ENCODE assay signal across 9 cellular contexts in the genomic region with DNA sequence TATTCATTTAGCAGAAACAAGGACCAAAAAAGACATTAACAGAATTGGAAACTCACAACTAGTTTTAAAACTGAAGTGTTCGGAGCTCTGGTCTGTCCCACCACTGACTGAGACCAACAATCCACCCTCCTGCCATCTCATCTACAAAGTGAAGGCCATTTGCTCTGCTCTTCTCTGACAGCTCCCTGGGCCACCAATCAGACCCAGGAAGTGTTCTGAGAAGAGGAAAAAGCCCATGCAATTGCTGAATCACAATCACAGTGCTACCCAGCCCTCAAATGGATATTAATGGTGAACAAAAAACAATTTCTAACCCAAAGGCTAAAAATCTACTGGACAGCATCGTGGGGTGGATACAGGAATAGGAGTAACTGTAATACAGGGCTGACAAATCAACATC. TPM values are rescaled to one million over a fixed set of nuclear protein-coding genes. Genes with fewer than 3 reads are reported as not detected.
DNase-seq lines count a peak whose midpoint lies in the region; ATAC-seq and TF ChIP-seq lines count a peak whose summit lies in the region.
"Had no signal": no experiment of that assay in that cellular context is flagged by ENCODE, and none has a peak within 500 bp of the region (broad histone marks: within the 10 kb centered on the region; RNA-seq: fewer than 3 reads in every experiment).

No MANE protein-coding gene starts in this region.

- H3K9me3 Mint-ChIP-seq in natural killer cell treated with Interleukin-12 subunit alpha and Interleukin-12 subunit beta and Interleukin-15 and Interleukin-18, amount 100 ng/mL, for 72 hours, result no peaks in the 10 kb centered on the region

- ATAC-seq in natural killer cell treated with Interleukin-12 subunit alpha and Interleukin-12 subunit beta and Interleukin-15 and Interleukin-18, amount 100 ng/mL, for 72 hours, result no peak
- ATAC-seq in GM18858 (IDR thresholded peaks at IDR 0.05; ENCODE audit: unreplicated experiment), result no peak
- no peak for ATAC-seq in HG02970 (IDR thresholded peaks at IDR 0.05; ENCODE audit: low FRiP score, unreplicated experiment)

- DNase-seq in LHCN-M2 (ENCODE audit: low read depth) (peak; percentile 20), coronary artery (ENCODE audit: low spot score) (no peak), ecto neural progenitor cell (ENCODE audit: low spot score) (no peak)
- no peak for DNase-seq in natural killer cell treated with Interleukin-12 subunit alpha and Interleukin-12 subunit beta and Interleukin-15 and Interleukin-18, amount 100 ng/mL, for 72 hours (ENCODE audit: low spot score)
- DNase-seq in stimulated activated naive CD4-positive, alpha-beta T cell (lab: John Stamatoyannopoulos, UW), result no peak
- DNase-seq: NCI-H2171 had no signal

- peak overlapping the region; percentile 87 to 99 (median 94) for H3K9ac ChIP-seq in BLaER1 treated with 17β-estradiol and CSF1 and Interleukin-3, amounts not matched to agents 10 nM and 100 nM

- TF ChIP-seq CTCF in coronary artery (IDR thresholded peaks at IDR 0.05), result no peak

- H4K20me1 ChIP-seq in BLaER1 treated with 17β-estradiol and CSF1 and Interleukin-3, amounts not matched to agents 10 nM and 100 nM, result peaks cover 61 to 69% (median 66%) of the 10 kb centered on the region in 11 experiments

- H3K27me3 Mint-ChIP-seq in natural killer cell treated with Interleukin-12 subunit alpha and Interleukin-12 subunit beta and Interleukin-15 and Interleukin-18, amount 100 ng/mL, for 72 hours, result no peaks in the 10 kb centered on the region

- H3K27ac Mint-ChIP-seq in natural killer cell treated with Interleukin-12 subunit alpha and Interleukin-12 subunit beta and Interleukin-15 and Interleukin-18, amount 100 ng/mL, for 72 hours, result peak overlapping the region; percentile 96 to 100

- H3K9me3 ChIP-seq in BLaER1 treated with 17β-estradiol and CSF1 and Interleukin-3, amounts not matched to agents 10 nM and 100 nM (replicated peaks in 1 of 11), result no peaks in the 10 kb centered on the region; a peak in 2 of 22 replicates

- H3K4me3 Mint-ChIP-seq in natural killer cell treated with Interleukin-12 subunit alpha and Interleukin-12 subunit beta and Interleukin-15 and Interleukin-18, amount 100 ng/mL, for 72 hours, result peak overlapping the region; percentile 94

- H3K36me3 Mint-ChIP-seq in natural killer cell treated with Interleukin-12 subunit alpha and Interleukin-12 subunit beta and Interleukin-15 and Interleukin-18, amount 100 ng/mL, for 72 hours, result peaks cover 44% of the 10 kb centered on the region

- peaks cover 63 to 67% (median 66%) of the 10 kb centered on the region in 11 experiments for H3K36me3 ChIP-seq in BLaER1 treated with 17β-estradiol and CSF1 and Interleukin-3, amounts not matched to agents 10 nM and 100 nM

- peak overlapping the region in 10 of 11 experiments; percentile 16 to 98 (median 92); a peak in 19 of 22 replicates for H3K27ac ChIP-seq in BLaER1 treated with 17β-estradiol and CSF1 and Interleukin-3, amounts not matched to agents 10 nM and 100 nM
- peak overlapping the region in 1 of 2 donors; percentile 20 for H3K27ac ChIP-seq in coronary artery

- H3K4me2 ChIP-seq in BLaER1 treated with 17β-estradiol and CSF1 and Interleukin-3, amounts not matched to agents 10 nM and 100 nM, result peak overlapping the region; percentile 92 to 99 (median 96)

- no peaks in the 10 kb centered on the region for H3K27me3 ChIP-seq in BLaER1 treated with 17β-estradiol and CSF1 and Interleukin-3, amounts not matched to agents 10 nM and 100 nM

- H3K4me1 Mint-ChIP-seq in natural killer cell treated with Interleukin-12 subunit alpha and Interleukin-12 subunit beta and Interleukin-15 and Interleukin-18, amount 100 ng/mL, for 72 hours (ENCODE audit: low read depth in 2 of 2), result peaks cover 51% of the 10 kb centered on the region in 2 donors

- peak overlapping the region; percentile 71 to 95 (median 91) for H3K4me3 ChIP-seq in BLaER1 treated with 17β-estradiol and CSF1 and Interleukin-3, amounts not matched to agents 10 nM and 100 nM
- peak overlapping the region; percentile 83 for H3K4me3 ChIP-seq in coronary artery

- H3K4me1 ChIP-seq in BLaER1 treated with 17β-estradiol and CSF1 and Interleukin-3, amounts not matched to agents 10 nM and 100 nM, result peaks cover 31 to 43% (median 36%) of the 10 kb centered on the region in 10 experiments

RNA-seq across cellular contexts. Expression of a gene that starts 2.1 kb away (rescaled TPM):
- total RNA-seq in LHCN-M2 (2014; rRNA removed), result 945 and 978 TPM in 2 replicates
- polyA plus RNA-seq in LHCN-M2 (2012), result 2,218 TPM
- 1,000 to 10,000 TPM; 1,120 to 1,259 TPM for total RNA-seq in natural killer cell treated with Interleukin-12 subunit alpha and Interleukin-12 subunit beta and Interleukin-15 and Interleukin-18, amount 100 ng/mL, for 72 hours

RNA-seq across cellular contexts. Expression of a gene that starts 18.4 kb away (rescaled TPM):
- 299 and 362 TPM in 2 replicates for total RNA-seq in LHCN-M2 (2014; rRNA removed)
- polyA plus RNA-seq in LHCN-M2 (2012), result 456 TPM
- total RNA-seq in natural killer cell treated with Interleukin-12 subunit alpha and Interleukin-12 subunit beta and Interleukin-15 and Interleukin-18, amount 100 ng/mL, for 72 hours, result 100 to 1,000 TPM; 214 to 390 TPM

RNA-seq across cellular contexts. Expression of a gene that starts 26.3 kb away (rescaled TPM):
- total RNA-seq in LHCN-M2 (2014; rRNA removed), result 9.5 and 10.1 TPM in 2 replicates
- polyA plus RNA-seq in LHCN-M2 (2012), result 9.3 TPM
- 10 to 100 TPM; 36.8 to 39.3 TPM for total RNA-seq in natural killer cell treated with Interleukin-12 subunit alpha and Interleukin-12 subunit beta and Interleukin-15 and Interleukin-18, amount 100 ng/mL, for 72 hours

RNA-seq across cellular contexts. Expression of a gene that starts 52.1 kb away (rescaled TPM):
- 65.9 and 68.3 TPM in 2 replicates for total RNA-seq in LHCN-M2 (2014; rRNA removed)
- polyA plus RNA-seq in LHCN-M2 (2012), result 30.6 TPM
- total RNA-seq in natural killer cell treated with Interleukin-12 subunit alpha and Interleukin-12 subunit beta and Interleukin-15 and Interleukin-18, amount 100 ng/mL, for 72 hours, result 10 to 100 TPM; 25.4 to 33.2 TPM
